In the genomic region with DNA sequence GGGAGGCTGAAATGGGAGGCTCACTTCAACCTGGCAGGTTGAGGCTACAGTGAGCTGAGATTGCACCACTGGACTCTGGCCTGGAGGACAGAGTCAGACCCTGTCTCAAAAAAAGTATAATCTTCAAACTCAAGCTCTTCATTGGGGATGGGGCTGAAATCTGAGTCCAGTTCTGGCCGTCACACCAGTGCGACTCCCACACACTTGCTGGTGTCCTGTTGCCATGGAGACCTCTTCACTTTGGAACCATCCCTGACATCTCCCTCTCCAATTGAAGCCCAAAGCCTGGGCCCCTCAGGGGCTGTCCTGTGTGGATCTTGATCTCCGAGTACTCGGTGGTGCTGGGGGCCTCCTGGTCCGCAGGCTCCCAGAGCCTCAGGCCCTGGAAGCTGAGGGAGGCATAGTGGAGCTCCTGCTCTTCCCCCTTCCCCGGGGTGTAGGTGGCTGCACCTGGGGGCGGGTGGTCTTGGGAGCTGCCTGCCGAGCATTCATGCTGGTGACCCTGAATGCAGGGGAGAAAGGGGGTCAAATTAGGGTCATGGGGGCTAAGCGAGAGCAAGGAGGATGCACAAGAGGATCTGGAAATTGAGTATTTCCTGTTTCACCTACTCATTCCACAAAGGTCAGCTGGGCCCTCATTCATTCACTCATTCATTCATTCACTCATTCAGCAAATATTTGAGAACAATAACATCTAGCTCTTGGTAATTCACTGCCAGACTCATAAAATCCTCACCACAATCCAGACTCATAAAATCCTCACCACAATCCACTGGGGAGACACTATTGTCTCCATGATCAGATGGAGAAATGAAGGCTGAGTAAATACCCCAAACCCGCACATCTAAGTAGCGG, we compare ENCODE assay signal across 21 cellular contexts. TPM values are rescaled to one million over a fixed set of nuclear protein-coding genes. Genes with fewer than 3 reads are reported as not detected.
DNase-seq lines count a peak whose midpoint lies in the region; ATAC-seq, FAIRE-seq and TF ChIP-seq lines count a peak whose summit lies in the region.
"Had no signal": no experiment of that assay in that cellular context is flagged by ENCODE, and none has a peak within 500 bp of the region (broad histone marks: within the 10 kb centered on the region; RNA-seq: fewer than 3 reads in every experiment).

No MANE protein-coding gene starts in this region.

- H3K4me3 ChIP-seq in astrocyte (ENCODE audit: insufficient read depth, low read depth, low read length) = no peak overlapping the region
- no peak overlapping the region for H3K4me3 ChIP-seq in mammary epithelial cell (replicated peaks in 1 of 3; ENCODE audit: insufficient read depth in 1 of 3, low read depth in 2 of 3, low read length in 3 of 3)
- H3K4me3 ChIP-seq: MG63, right atrium auricular region, thoracic aorta had no signal

- H3K4me2 ChIP-seq in astrocyte (ENCODE audit: low read length) (no peak overlapping the region), mammary epithelial cell (ENCODE audit: insufficient read depth, low read depth, low read length) (no peak overlapping the region)

- H3K9ac ChIP-seq in astrocyte (ENCODE audit: low read length) (no peak overlapping the region), mammary epithelial cell (ENCODE audit: insufficient read depth, low read length) (no peak overlapping the region)

- no peak for TF ChIP-seq CTCF in astrocyte (IDR thresholded peaks at IDR 0.05; ENCODE audit: insufficient read depth, low read depth, low read length)
- TF ChIP-seq CTCF in nephron progenitor cell (IDR thresholded peaks at IDR 0.05) = no peak
- TF ChIP-seq CTCF in mammary epithelial cell (conservative IDR thresholded peaks at IDR 0.05 in 1 of 2, IDR thresholded peaks at IDR 0.05 in 1 of 2; ENCODE audit: extremely low read depth in 1 of 2, insufficient read depth in 1 of 2, low read depth in 1 of 2, low read length in 2 of 2) = no peak

- in situ Hi-C loops in mammary epithelial cell (cut with MboI; ENCODE audit: low sequenced_read_pairs in 2 of 2) = loop anchor here (25.0 kb wide), 1 partner anchor 187 kb away; no protein-coding TSS in a partner anchor

- H3K36me3 ChIP-seq in astrocyte (ENCODE audit: insufficient read depth, low read length) (no peaks in the 10 kb centered on the region), mammary epithelial cell (ENCODE audit: insufficient read depth, low read length) (no peaks in the 10 kb centered on the region)
- H3K36me3 ChIP-seq: MG63, right atrium auricular region, thoracic aorta had no signal

- no peaks in the 10 kb centered on the region for H4K20me1 ChIP-seq in astrocyte (ENCODE audit: insufficient read depth, low read length)
- no peaks in the 10 kb centered on the region for H4K20me1 ChIP-seq in mammary epithelial cell (ENCODE audit: insufficient read depth, low read length)

- H3K36me3 Mint-ChIP-seq in astrocyte (ENCODE audit: low read depth, unreplicated experiment) = no peaks in the 10 kb centered on the region
- no peaks in the 10 kb centered on the region for H3K36me3 Mint-ChIP-seq in nephron progenitor cell (ENCODE audit: low read depth)
- H3K36me3 Mint-ChIP-seq: CD4-positive, alpha-beta memory T cell; stimulated activated effector memory CD8-positive, alpha-beta T cell treated with anti-CD3 and anti-CD28 coated beads, Interleukin-12 subunit alpha, Interleukin-12 subunit beta, amount 100 ng/mL, for 72 hours; T-cell had no signal

- BruUV-seq in mammary epithelial cell (replicated peaks; lab: Mats Ljungman, UMichigan) = no TSS peak

- peaks cover 20% of the 10 kb centered on the region for H3K27me3 Mint-ChIP-seq in astrocyte (ENCODE audit: low read depth, unreplicated experiment)
- peaks cover 10% of the 10 kb centered on the region for H3K27me3 Mint-ChIP-seq in nephron progenitor cell (ENCODE audit: low read depth, poor library complexity)

- H3K4me1 ChIP-seq in astrocyte (ENCODE audit: insufficient read depth, low read length) (no peaks in the 10 kb centered on the region), mammary epithelial cell (ENCODE audit: insufficient read depth, low read length) (no peaks in the 10 kb centered on the region)

- H3K9me3 ChIP-seq in astrocyte (ENCODE audit: insufficient read depth, low read depth, low read length) (no peaks in the 10 kb centered on the region), mammary epithelial cell (replicated peaks; ENCODE audit: insufficient read depth, low read length) (no peaks in the 10 kb centered on the region)
- H3K9me3 ChIP-seq: MG63, right atrium auricular region, thoracic aorta had no signal

- intact Hi-C loops in mammary epithelial cell (cut with micrococcal nuclease) = no loop called here

- DNase-seq in GM04504 (ENCODE audit: low read depth) (peak; percentile 16), astrocyte (ENCODE audit: low read depth) (no peak), nephron progenitor cell (peak; percentile 34), mammary epithelial cell (no peak), NCI-H1105 treated with DMSO at 0.1 percent for 48 hours (lab: John Stamatoyannopoulos, UW) (no peak)
- DNase-seq: activated CD4-positive, alpha-beta T cell treated with anti-CD3 and anti-CD28 coated beads, Interleukin-2, amount 10 ng/mL, durations not matched to agents 7 days and 5 days; amniotic stem cell; CD4-positive, alpha-beta memory T cell; left cardiac atrium; MG63; NCI-H2227 treated with DMSO at 0.1 percent for 48 hours; NCI-H82; occipital lobe; SHP77 treated with DMSO at 0.1 percent for 48 hours; T-cell had no signal

- WGBS in mammary epithelial cell (ENCODE audit: low coverage, missing lambda C conversion rate) = 56% methylated on average over 9 of the region's 11 CpGs

- H3K9me3 Mint-ChIP-seq in astrocyte (ENCODE audit: unreplicated experiment) (peaks cover 9% of the 10 kb centered on the region), nephron progenitor cell (peaks cover 3% of the 10 kb centered on the region)
- H3K9me3 Mint-ChIP-seq: activated CD4-positive, alpha-beta T cell treated with anti-CD3 and anti-CD28 coated beads, Interleukin-2, amount 10 ng/mL, durations not matched to agents 7 days and 5 days; stimulated activated effector memory CD8-positive, alpha-beta T cell treated with anti-CD3 and anti-CD28 coated beads, Interleukin-12 subunit alpha, Interleukin-12 subunit beta, amount 100 ng/mL, for 72 hours; T-cell had no signal

- no peak for FAIRE-seq in astrocyte (lab: Jason Lieb, UNC)
- FAIRE-seq: frontal cortex had no signal

- dilution Hi-C loops in mammary epithelial cell (cut with HindIII; ENCODE audit: low sequenced_read_pairs) = no loop called here

- H3K79me2 ChIP-seq in astrocyte (ENCODE audit: insufficient read depth, low read length) (no peaks in the 10 kb centered on the region), mammary epithelial cell (ENCODE audit: insufficient read depth, low read length) (no peaks in the 10 kb centered on the region)

- no peak overlapping the region for H3K4me3 Mint-ChIP-seq in astrocyte (ENCODE audit: unreplicated experiment)
- peak overlapping the region; percentile 52 for H3K4me3 Mint-ChIP-seq in nephron progenitor cell
- H3K4me3 Mint-ChIP-seq: activated CD4-positive, alpha-beta T cell treated with anti-CD3 and anti-CD28 coated beads, Interleukin-2, amount 10 ng/mL, durations not matched to agents 7 days and 5 days; CD4-positive, alpha-beta memory T cell; stimulated activated effector memory CD8-positive, alpha-beta T cell treated with anti-CD3 and anti-CD28 coated beads, Interleukin-12 subunit alpha, Interleukin-12 subunit beta, amount 100 ng/mL, for 72 hours; T-cell had no signal

- H3K27ac Mint-ChIP-seq in astrocyte (ENCODE audit: unreplicated experiment) = peak overlapping the region; percentile 34
- H3K27ac Mint-ChIP-seq in nephron progenitor cell = peak overlapping the region; percentile 70
- H3K27ac Mint-ChIP-seq: activated CD4-positive, alpha-beta T cell treated with anti-CD3 and anti-CD28 coated beads, Interleukin-2, amount 10 ng/mL, durations not matched to agents 7 days and 5 days; CD4-positive, alpha-beta memory T cell; stimulated activated effector memory CD8-positive, alpha-beta T cell treated with anti-CD3 and anti-CD28 coated beads, Interleukin-12 subunit alpha, Interleukin-12 subunit beta, amount 100 ng/mL, for 72 hours; T-cell had no signal

- H3K27ac ChIP-seq in astrocyte (ENCODE audit: low read depth, low read length) (no peak overlapping the region), mammary epithelial cell (ENCODE audit: insufficient read depth, low read depth, low read length) (no peak overlapping the region)
- H3K27ac ChIP-seq: right atrium auricular region, thoracic aorta had no signal

- ATAC-seq in HG03045 (IDR thresholded peaks at IDR 0.05; ENCODE audit: unreplicated experiment) = no peak
- ATAC-seq: left cardiac atrium; stimulated activated effector memory CD8-positive, alpha-beta T cell treated with anti-CD3 and anti-CD28 coated beads, Interleukin-12 subunit alpha, Interleukin-12 subunit beta, amount 100 ng/mL, for 72 hours; T-cell had no signal

- CTCF ChIA-PET in mammary epithelial cell (lab: Charles Lee; ENCODE audit: low non-redundant PET) = no interaction called here

- H2AFZ ChIP-seq in astrocyte (ENCODE audit: low read depth, low read length) (no peak overlapping the region), mammary epithelial cell (ENCODE audit: low read depth, low read length) (no peak overlapping the region)

- H3K4me1 Mint-ChIP-seq in astrocyte (ENCODE audit: low read depth, unreplicated experiment) (no peaks in the 10 kb centered on the region), nephron progenitor cell (peaks cover 59% of the 10 kb centered on the region)
- H3K4me1 Mint-ChIP-seq: CD4-positive, alpha-beta memory T cell had no signal

- H3K27me3 ChIP-seq in astrocyte (ENCODE audit: insufficient read depth, low read length) (peaks cover 3% of the 10 kb centered on the region), mammary epithelial cell (ENCODE audit: insufficient read depth, low read length) (no peaks in the 10 kb centered on the region)
- H3K27me3 ChIP-seq: right atrium auricular region had no signal

RNA-seq across cellular contexts. Expression of a gene that starts 11.0 kb away (rescaled TPM):
- total RNA-seq in astrocyte (not detected in 2 replicates), mammary epithelial cell (not detected)
- polyA plus RNA-seq in mammary epithelial cell = not detected
- not detected for polyA minus RNA-seq in mammary epithelial cell
- total RNA-seq: activated CD4-positive, alpha-beta T cell treated with anti-CD3 and anti-CD28 coated beads, Interleukin-2, amount 10 ng/mL, durations not matched to agents 7 days and 5 days; CD4-positive, alpha-beta memory T cell; epithelial cell of proximal tubule had no signal
- polyA plus RNA-seq: CD4-positive, alpha-beta memory T cell had no signal

RNA-seq across cellular contexts. Expression of a gene that starts 20.7 kb away (rescaled TPM):
- total RNA-seq in astrocyte (42.7 and 49.5 TPM in 2 replicates), mammary epithelial cell (10 to 100 TPM; 24.8 to 51.2 TPM)
- polyA plus RNA-seq in mammary epithelial cell = 19.2 TPM
- polyA minus RNA-seq in mammary epithelial cell = 30.5 TPM

RNA-seq across cellular contexts. Expression of a gene that starts 21.0 kb away (rescaled TPM):
- total RNA-seq in astrocyte = 30.8 and 35.5 TPM in 2 replicates
- 10 to 100 TPM in 1 of 2 donors, 1 to 10 TPM in 1; 7.3 to 20.3 TPM for total RNA-seq in mammary epithelial cell
- polyA plus RNA-seq in mammary epithelial cell = 9.0 TPM
- 5.5 TPM for polyA minus RNA-seq in mammary epithelial cell

RNA-seq across cellular contexts. Expression of a gene that starts 53.3 kb away (rescaled TPM):
- total RNA-seq in astrocyte (0.27 and 0.50 TPM in 2 replicates), mammary epithelial cell (not detected)
- polyA plus RNA-seq in mammary epithelial cell = 0.12 TPM
- polyA minus RNA-seq in mammary epithelial cell = not detected
- total RNA-seq: occipital lobe had no signal

Comparison
In these comparisons a context has a peak if more than half of its experiments do, and no peak if none do; other contexts are left out.
1. DNase-seq: peak in GM04504 (single experiment) and nephron progenitor cell (single experiment); none in astrocyte (single experiment), mammary epithelial cell (single experiment) and NCI-H1105 treated with DMSO at 0.1 percent for 48 hours (single experiment).